In genomic region chr10:71361581-71361980, GRCh38 we compare ENCODE assay signal across 30 cellular contexts. TPM values are rescaled to one million over a fixed set of nuclear protein-coding genes. Genes with fewer than 3 reads are reported as not detected.
"Had no signal": no experiment of that assay in that cellular context is flagged by ENCODE, and none has a peak within 500 bp of the region (broad histone marks: within the 10 kb centered on the region; RNA-seq: fewer than 3 reads in every experiment).

No MANE protein-coding gene starts in this region.

- H3K4me3 ChIP-seq: colonic mucosa, coronary artery, dorsolateral prefrontal cortex, esophagus muscularis mucosa, esophagus squamous epithelium, gastrocnemius medialis, gastroesophageal sphincter, heart left ventricle, heart right ventricle had no signal

- H3K9me3 Mint-ChIP-seq: effector memory CD8-positive, alpha-beta T cell; endodermal cell had no signal

- H3K27me3 ChIP-seq: colonic mucosa, dorsolateral prefrontal cortex, esophagus muscularis mucosa, esophagus squamous epithelium, gastrocnemius medialis, gastroesophageal sphincter, heart left ventricle, heart right ventricle had no signal

- H3K4me1 ChIP-seq: colonic mucosa, esophagus squamous epithelium, foreskin keratinocyte, gastrocnemius medialis had no signal

- H3K9me3 ChIP-seq: colonic mucosa, esophagus muscularis mucosa, esophagus squamous epithelium, gastrocnemius medialis, gastroesophageal sphincter, heart left ventricle, heart right ventricle had no signal

- DNase-seq: colonic mucosa; cortex of kidney; dermis blood vessel endothelial cell; dorsolateral prefrontal cortex; effector CD4-positive, alpha-beta T cell; effector CD8-positive, alpha-beta T cell; effector memory CD4-positive, alpha-beta T cell; effector memory CD8-positive, alpha-beta T cell; endodermal cell; erythroblast; esophagus squamous epithelium; foreskin fibroblast; foreskin keratinocyte; foreskin melanocyte; gastrocnemius medialis; glutamatergic neuron; head of caudate nucleus; heart left ventricle; heart right ventricle had no signal

- H3K4me3 Mint-ChIP-seq: effector memory CD8-positive, alpha-beta T cell; endodermal cell had no signal

- H3K27me3 Mint-ChIP-seq: effector memory CD8-positive, alpha-beta T cell had no signal

- ATAC-seq: effector memory CD8-positive, alpha-beta T cell; esophagus mucosa; foreskin keratinocyte; gastrocnemius medialis; gastroesophageal sphincter; heart left ventricle; heart right ventricle had no signal

- H3K27ac Mint-ChIP-seq: effector memory CD8-positive, alpha-beta T cell; endodermal cell had no signal

- H3K4me1 Mint-ChIP-seq: endodermal cell had no signal

- FAIRE-seq: colon, endometrium, endothelial cell of umbilical vein, frontal cortex had no signal

- H3K36me3 ChIP-seq: colonic mucosa had no signal

- H3K27ac ChIP-seq: colonic mucosa, coronary artery, dorsolateral prefrontal cortex, epithelial cell of prostate, esophagus muscularis mucosa, esophagus squamous epithelium, foreskin keratinocyte, gastrocnemius medialis, gastroesophageal sphincter, heart left ventricle, heart right ventricle had no signal

RNA-seq across cellular contexts. Expression of gene CDH23, which starts 35.1 kb away (rescaled TPM):
- total RNA-seq: chondrocyte, endothelial cell of umbilical vein, glomerular endothelial cell had no signal
- polyA plus RNA-seq: endothelial cell of umbilical vein, foreskin keratinocyte had no signal
